In genomic region chr19:54211214-54211613, GRCh38 we compare ENCODE assay signal across 1 cellular context.
TF ChIP-seq lines count a peak whose summit lies in the region.

No MANE protein-coding gene starts in this region.

TF ChIP-seq in IMR-90, 13 proteins besides CTCF, POLR2A, EP300 and RAD21:
- TF ChIP-seq, protein P1, sequence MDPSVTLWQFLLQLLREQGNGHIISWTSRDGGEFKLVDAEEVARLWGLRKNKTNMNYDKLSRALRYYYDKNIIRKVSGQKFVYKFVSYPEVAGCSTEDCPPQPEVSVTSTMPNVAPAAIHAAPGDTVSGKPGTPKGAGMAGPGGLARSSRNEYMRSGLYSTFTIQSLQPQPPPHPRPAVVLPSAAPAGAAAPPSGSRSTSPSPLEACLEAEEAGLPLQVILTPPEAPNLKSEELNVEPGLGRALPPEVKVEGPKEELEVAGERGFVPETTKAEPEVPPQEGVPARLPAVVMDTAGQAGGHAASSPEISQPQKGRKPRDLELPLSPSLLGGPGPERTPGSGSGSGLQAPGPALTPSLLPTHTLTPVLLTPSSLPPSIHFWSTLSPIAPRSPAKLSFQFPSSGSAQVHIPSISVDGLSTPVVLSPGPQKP (IDR thresholded peaks at IDR 0.05; ENCODE audit: borderline replicate concordance, low read depth, low read length) = no peak
- TF ChIP-seq SMC3 (IDR thresholded peaks at IDR 0.05; ENCODE audit: low read depth, low read length) (no peak), NFE2L2 (IDR thresholded peaks at IDR 0.05; ENCODE audit: low read depth, low read length) (no peak)
